In genomic region chr6:104344223-104344622, GRCh38 we compare ENCODE assay signal across 28 cellular contexts.
"Had no signal": no experiment of that assay in that cellular context is flagged by ENCODE, and none has a peak within 500 bp of the region (broad histone marks: within the 10 kb centered on the region; RNA-seq: fewer than 3 reads in every experiment).

No MANE protein-coding gene starts in this region.

- H3K4me2 ChIP-seq: hepatocyte had no signal

- H3K9me3 ChIP-seq: colonic mucosa, gastrocnemius medialis had no signal

- H3K27ac ChIP-seq: colonic mucosa, coronary artery, dorsolateral prefrontal cortex, epithelial cell of prostate, esophagus muscularis mucosa, esophagus squamous epithelium, foreskin keratinocyte, gastrocnemius medialis, gastroesophageal sphincter, heart left ventricle, heart right ventricle, hepatocyte had no signal

- FAIRE-seq: endometrium, endothelial cell of umbilical vein, frontal cortex had no signal

- H3K4me1 ChIP-seq: colonic mucosa, esophagus muscularis mucosa, esophagus squamous epithelium, foreskin keratinocyte, gastrocnemius medialis, gastroesophageal sphincter, heart left ventricle, heart right ventricle had no signal

- H3K4me3 ChIP-seq: colonic mucosa, coronary artery, dorsolateral prefrontal cortex, esophagus muscularis mucosa, esophagus squamous epithelium, gastrocnemius medialis, gastroesophageal sphincter, heart left ventricle, heart right ventricle, hepatocyte had no signal

- DNase-seq: colonic mucosa; cortex of kidney; dermis blood vessel endothelial cell; dorsolateral prefrontal cortex; effector CD4-positive, alpha-beta T cell; effector CD8-positive, alpha-beta T cell; effector memory CD4-positive, alpha-beta T cell; effector memory CD8-positive, alpha-beta T cell; endodermal cell; erythroblast; esophagus squamous epithelium; foreskin fibroblast; foreskin keratinocyte; foreskin melanocyte; gastrocnemius medialis; glutamatergic neuron; head of caudate nucleus; heart left ventricle; heart right ventricle had no signal

- H3K36me3 ChIP-seq: colonic mucosa, esophagus muscularis mucosa, esophagus squamous epithelium, gastrocnemius medialis, gastroesophageal sphincter, heart left ventricle, heart right ventricle had no signal

- H3K79me2 ChIP-seq: hepatocyte had no signal

- ATAC-seq: effector memory CD8-positive, alpha-beta T cell; esophagus mucosa; foreskin keratinocyte; gastrocnemius medialis; gastroesophageal sphincter; heart left ventricle; heart right ventricle had no signal

- H2AFZ ChIP-seq: hepatocyte had no signal

- H3K27me3 ChIP-seq: colonic mucosa, dorsolateral prefrontal cortex, esophagus muscularis mucosa, esophagus squamous epithelium, foreskin keratinocyte, gastrocnemius medialis, gastroesophageal sphincter, heart left ventricle, heart right ventricle, hepatocyte had no signal
